Comparison of ENCODE assay signal across 14 cellular contexts in genomic region chr6:123503619-123504018, GRCh38.
DNase-seq lines count a peak whose midpoint lies in the region; ATAC-seq lines count a peak whose summit lies in the region.
"Had no signal": no experiment of that assay in that cellular context is flagged by ENCODE, and none has a peak within 500 bp of the region (broad histone marks: within the 10 kb centered on the region; RNA-seq: fewer than 3 reads in every experiment).

No MANE protein-coding gene starts in this region.

- no peak overlapping the region for H2AK5ac ChIP-seq in trophoblast cell (ENCODE audit: low read length)

- no peak overlapping the region for H4K91ac ChIP-seq in trophoblast cell (ENCODE audit: low read depth, low read length)

- H3K9ac ChIP-seq in trophoblast cell (ENCODE audit: low read length) = no peak overlapping the region
- H3K9ac ChIP-seq: BLaER1 treated with 17β-estradiol and CSF1 and Interleukin-3, amounts not matched to agents 10 nM and 100 nM had no signal

- H3K9me3 Mint-ChIP-seq in activated CD4-positive, alpha-beta memory T cell treated with anti-CD3 and anti-CD28 coated beads for 36 hours = no peaks in the 10 kb centered on the region

- peak overlapping the region; percentile 33 for H3K27ac ChIP-seq in trophoblast cell (ENCODE audit: low read depth, low read length)
- H3K27ac ChIP-seq: BLaER1 treated with 17β-estradiol and CSF1 and Interleukin-3, amounts not matched to agents 10 nM and 100 nM; HL-60 had no signal

- H3K18ac ChIP-seq in trophoblast cell (ENCODE audit: low read length) = no peak overlapping the region

- no peaks in the 10 kb centered on the region for H3K27me3 Mint-ChIP-seq in activated CD4-positive, alpha-beta memory T cell treated with anti-CD3 and anti-CD28 coated beads for 36 hours
- H3K27me3 Mint-ChIP-seq: CD4-positive, CD25-positive, alpha-beta regulatory T cell had no signal

- no peaks in the 10 kb centered on the region for H3K4me1 Mint-ChIP-seq in activated CD4-positive, alpha-beta memory T cell treated with anti-CD3 and anti-CD28 coated beads for 36 hours (ENCODE audit: low read depth)
- H3K4me1 Mint-ChIP-seq: CD4-positive, CD25-positive, alpha-beta regulatory T cell had no signal

- no peaks in the 10 kb centered on the region for H3K36me3 ChIP-seq in trophoblast cell (ENCODE audit: control insufficient read depth in 1 of 2, insufficient read depth in 2 of 2, low read length in 2 of 2)
- H3K36me3 ChIP-seq: BLaER1 treated with 17β-estradiol and CSF1 and Interleukin-3, amounts not matched to agents 10 nM and 100 nM had no signal

- intact Hi-C loops in left ventricle myocardium superior (cut with micrococcal nuclease) = no loop called here
- intact Hi-C loops in activated CD4-positive, alpha-beta memory T cell treated with anti-CD3 and anti-CD28 coated beads for 36 hours (cut with micrococcal nuclease) = no loop called here

- no peak overlapping the region for H2BK120ac ChIP-seq in trophoblast cell (ENCODE audit: insufficient read depth, low read length, poor library complexity)

- H3K27me3 ChIP-seq in trophoblast cell (ENCODE audit: insufficient read depth, low read length) = no peaks in the 10 kb centered on the region
- H3K27me3 ChIP-seq: BLaER1 treated with 17β-estradiol and CSF1 and Interleukin-3, amounts not matched to agents 10 nM and 100 nM had no signal

- H3K79me1 ChIP-seq in trophoblast cell (ENCODE audit: low read length) = no peaks in the 10 kb centered on the region

- no peaks in the 10 kb centered on the region for H3K79me2 ChIP-seq in trophoblast cell (ENCODE audit: control insufficient read depth, insufficient read depth, low read length, poor library complexity)

- H3K36me3 Mint-ChIP-seq in activated CD4-positive, alpha-beta memory T cell treated with anti-CD3 and anti-CD28 coated beads for 36 hours = no peaks in the 10 kb centered on the region
- H3K36me3 Mint-ChIP-seq: CD4-positive, CD25-positive, alpha-beta regulatory T cell had no signal

- no peak overlapping the region for H4K12ac ChIP-seq in trophoblast cell (ENCODE audit: low read depth, low read length)

- CTCF ChIA-PET in activated CD4-positive, alpha-beta memory T cell treated with anti-CD3 and anti-CD28 coated beads for 36 hours (lab: Charles Lee) = no interaction called here

- H3K9me3 ChIP-seq in trophoblast cell (ENCODE audit: insufficient read depth, low read depth, low read length) = no peaks in the 10 kb centered on the region
- H3K9me3 ChIP-seq: BLaER1 treated with 17β-estradiol and CSF1 and Interleukin-3, amounts not matched to agents 10 nM and 100 nM had no signal

- H3K4me1 ChIP-seq in trophoblast cell (ENCODE audit: control insufficient read depth in 1 of 2, insufficient read depth in 2 of 2, low read length in 2 of 2) = no peaks in the 10 kb centered on the region
- H3K4me1 ChIP-seq: BLaER1 treated with 17β-estradiol and CSF1 and Interleukin-3, amounts not matched to agents 10 nM and 100 nM had no signal

- no peak for ATAC-seq in left ventricle myocardium superior
- ATAC-seq: GM12878 had no signal

- H3K4me3 Mint-ChIP-seq in activated CD4-positive, alpha-beta memory T cell treated with anti-CD3 and anti-CD28 coated beads for 36 hours = no peak overlapping the region
- H3K4me3 Mint-ChIP-seq: CD4-positive, CD25-positive, alpha-beta regulatory T cell had no signal

- H2BK12ac ChIP-seq in trophoblast cell (ENCODE audit: low read length) = no peak overlapping the region

- H3K14ac ChIP-seq in trophoblast cell (ENCODE audit: low read length) = no peak overlapping the region

- POLR2A ChIA-PET in activated CD4-positive, alpha-beta memory T cell treated with anti-CD3 and anti-CD28 coated beads for 36 hours (lab: Charles Lee) = no interaction called here

- no peak overlapping the region for H2BK5ac ChIP-seq in trophoblast cell (ENCODE audit: low read depth, low read length, poor library complexity)

- H3K27ac Mint-ChIP-seq in activated CD4-positive, alpha-beta memory T cell treated with anti-CD3 and anti-CD28 coated beads for 36 hours = no peak overlapping the region
- H3K27ac Mint-ChIP-seq: CD4-positive, CD25-positive, alpha-beta regulatory T cell had no signal

- no peak overlapping the region for H3K4ac ChIP-seq in trophoblast cell (ENCODE audit: low read depth, low read length)

- peak; percentile 6 for DNase-seq in NCI-H748 (lab: John Stamatoyannopoulos, UW; ENCODE audit: unreplicated experiment)
- no peak for DNase-seq in NCI-H748 treated with DMSO at 0.1 percent for 48 hours (lab: John Stamatoyannopoulos, UW)
- peak; percentile 23 for DNase-seq in NCI-H774 (lab: John Stamatoyannopoulos, UW)
- DNase-seq in trophoblast cell = no peak
- DNase-seq in stimulated activated CD4-positive, alpha-beta T cell treated with anti-CD3 and anti-CD28 coated beads, Interleukin-2, amount 100 ng/mL, for 48 hours = no peak
- DNase-seq in left ventricle myocardium superior = no peak
- no peak for DNase-seq in activated CD4-positive, alpha-beta memory T cell treated with anti-CD3 and anti-CD28 coated beads for 36 hours
- DNase-seq: 8988T; CD4-positive, CD25-positive, alpha-beta regulatory T cell; DMS79; HCEC 1CT had no signal

- H3K23ac ChIP-seq in trophoblast cell (ENCODE audit: low read length) = no peak overlapping the region

- no peak overlapping the region for H2AFZ ChIP-seq in trophoblast cell (ENCODE audit: insufficient read depth, low read length, poor library complexity)

- no peak overlapping the region for H3K4me2 ChIP-seq in trophoblast cell (ENCODE audit: low read length)
- H3K4me2 ChIP-seq: BLaER1 treated with 17β-estradiol and CSF1 and Interleukin-3, amounts not matched to agents 10 nM and 100 nM had no signal

- H4K8ac ChIP-seq in trophoblast cell (ENCODE audit: low read depth, low read length) = no peak overlapping the region

- no peak overlapping the region for H3K4me3 ChIP-seq in trophoblast cell (ENCODE audit: low read depth, low read length)
- H3K4me3 ChIP-seq: BLaER1 treated with 17β-estradiol and CSF1 and Interleukin-3, amounts not matched to agents 10 nM and 100 nM; GM12878 had no signal

- WGBS in trophoblast cell (ENCODE audit: extremely low coverage, insufficient coverage, insufficient read length) = no CpG with 5 or more reads among the region's 1 CpG

Comparison
In these comparisons a context has a peak if more than half of its experiments do, and no peak if none do; other contexts are left out.
1. DNase-seq: peak in NCI-H748 (single experiment) and NCI-H774 (single experiment); none in NCI-H748 treated with DMSO at 0.1 percent for 48 hours (single experiment), trophoblast cell (0 of 2), stimulated activated CD4-positive, alpha-beta T cell treated with anti-CD3 and anti-CD28 coated beads, Interleukin-2, amount 100 ng/mL, for 48 hours (0 of 2), left ventricle myocardium superior (single experiment) and activated CD4-positive, alpha-beta memory T cell treated with anti-CD3 and anti-CD28 coated beads for 36 hours (single experiment).